1 cellular context compared by ENCODE assay signal in genomic region chr5:76958976-76959767, GRCh38.
TF ChIP-seq lines count a peak whose summit lies in the region.

No MANE protein-coding gene starts in this region.

TF ChIP-seq in K562, 482 proteins besides CTCF, POLR2A, EP300 and RAD21 (continued from another document and continues in another):
- TF ChIP-seq MBD1 (CRISPR knock-in tag; IDR thresholded peaks at IDR 0.05) (no peak), BHLHE40 (IDR thresholded peaks at IDR 0.05; ENCODE audit: low read length) (peak; percentile 73; the same call in 1 of the 2 replicates), PCBP1 (IDR thresholded peaks at IDR 0.05; ENCODE audit: low read depth, low read length, poor library complexity, severe bottlenecking) (no peak), DACH1 (IDR thresholded peaks at IDR 0.05; ENCODE audit: partially characterized antibody) (peak; percentile 34), STAT6 (CRISPR knock-in tag; IDR thresholded peaks at IDR 0.05) (no peak), KLF13 (tag; IDR thresholded peaks at IDR 0.05; ENCODE audit: borderline replicate concordance, low read depth) (no peak), CCAR2 (IDR thresholded peaks at IDR 0.05; ENCODE audit: low read depth, low read length) (no peak), USF1 (CRISPR knock-in tag; IDR thresholded peaks at IDR 0.05) (no peak), MAFG (tag; conservative IDR thresholded peaks at IDR 0.05) (peak; percentile 47), SAFB (IDR thresholded peaks at IDR 0.05; ENCODE audit: borderline replicate concordance, low read depth, low read length) (no peak), POU5F1 (IDR thresholded peaks at IDR 0.05; ENCODE audit: borderline replicate concordance, low read depth, low read length, partially characterized antibody) (no peak), SMAD4 (CRISPR knock-in tag; conservative IDR thresholded peaks at IDR 0.05) (no peak), CBFA2T3 (IDR thresholded peaks at IDR 0.05) (peak; percentile 42), CBX8 (IDR thresholded peaks at IDR 0.05; ENCODE audit: borderline replicate concordance, extremely low read depth, low read depth, low read length, poor library complexity, severe bottlenecking) (no peak), CHD1 (IDR thresholded peaks at IDR 0.05; ENCODE audit: low read length) (no peak), NFE2 (IDR thresholded peaks at IDR 0.05; ENCODE audit: low read depth) (peak; percentile 62), ZSCAN32 (CRISPR knock-in tag; IDR thresholded peaks at IDR 0.05) (no peak), CREB5 (CRISPR knock-in tag; IDR thresholded peaks at IDR 0.05) (no peak), ATF3 (IDR thresholded peaks at IDR 0.05) (peak; percentile 77), ATF3 (CRISPR knock-in tag; conservative IDR thresholded peaks at IDR 0.05) (no peak), PHTF2 (CRISPR knock-in tag; IDR thresholded peaks at IDR 0.05) (no peak), ZNF583 (CRISPR knock-in tag; IDR thresholded peaks at IDR 0.05) (no peak), RAD51 (IDR thresholded peaks at IDR 0.05; ENCODE audit: borderline replicate concordance, low read depth) (no peak), JUN (IDR thresholded peaks at IDR 0.05; ENCODE audit: borderline replicate concordance, low read depth, low read length) (peak; percentile 55; the same call in 1 of the 2 replicates), JUN (CRISPR knock-in tag; IDR thresholded peaks at IDR 0.05; ENCODE audit: borderline replicate concordance) (no peak), NR3C1 (CRISPR knock-in tag; IDR thresholded peaks at IDR 0.05) (no peak), FOS (IDR thresholded peaks at IDR 0.05; ENCODE audit: extremely low read depth, insufficient read length) (no peak), TEAD4 (IDR thresholded peaks at IDR 0.05; ENCODE audit: low read length) (0 out of 2 replicates have a peak, but pooled peaks have one; percentile 40), TEAD4 (CRISPR knock-in tag; IDR thresholded peaks at IDR 0.05; ENCODE audit: borderline replicate concordance) (no peak), GTF2E2 (tag; IDR thresholded peaks at IDR 0.05) (no peak), C11orf30 (IDR thresholded peaks at IDR 0.05; ENCODE audit: low read depth) (peak; percentile 69), SMAD2 (IDR thresholded peaks at IDR 0.05; ENCODE audit: low read depth, low read length) (no peak), JUND (IDR thresholded peaks at IDR 0.05; ENCODE audit: borderline replicate concordance, low read depth, low read length) (peak; percentile 78), JUND (tag; IDR thresholded peaks at IDR 0.05; ENCODE audit: borderline replicate concordance, low read depth, low read length) (peak; percentile 78), ARID1B (IDR thresholded peaks at IDR 0.05) (peak; percentile 57; the same call in 1 of the 2 replicates), FOSL1 (tag; conservative IDR thresholded peaks at IDR 0.05) (peak; percentile 88), RCOR1 (IDR thresholded peaks at IDR 0.05; ENCODE audit: borderline replicate concordance in 1 of 2, low read depth in 2 of 2, low read length in 2 of 2) (0 out of 4 replicates have a peak, but pooled peaks of 1 of the 2 experiments have one; percentile 49), ZBTB40 (IDR thresholded peaks at IDR 0.05) (no peak), ZBTB40 (CRISPR knock-in tag; IDR thresholded peaks at IDR 0.05) (no peak), ZBTB8A (IDR thresholded peaks at IDR 0.05; ENCODE audit: partially characterized antibody) (peak; percentile 27), ZNF316 (IDR thresholded peaks at IDR 0.05) (peak; percentile 68), KDM1A (IDR thresholded peaks at IDR 0.05) (peak; percentile 57 to 60; a peak in 3 of 4 replicates), FIP1L1 (IDR thresholded peaks at IDR 0.05; ENCODE audit: low read depth, low read length, poor library complexity, severe bottlenecking) (no peak), NCOR1 (IDR thresholded peaks at IDR 0.05) (peak; percentile 31; the same call in 1 of the 2 replicates), SMARCA4 (IDR thresholded peaks at IDR 0.05) (peak; percentile 73)
- TF ChIP-seq, protein P1, sequence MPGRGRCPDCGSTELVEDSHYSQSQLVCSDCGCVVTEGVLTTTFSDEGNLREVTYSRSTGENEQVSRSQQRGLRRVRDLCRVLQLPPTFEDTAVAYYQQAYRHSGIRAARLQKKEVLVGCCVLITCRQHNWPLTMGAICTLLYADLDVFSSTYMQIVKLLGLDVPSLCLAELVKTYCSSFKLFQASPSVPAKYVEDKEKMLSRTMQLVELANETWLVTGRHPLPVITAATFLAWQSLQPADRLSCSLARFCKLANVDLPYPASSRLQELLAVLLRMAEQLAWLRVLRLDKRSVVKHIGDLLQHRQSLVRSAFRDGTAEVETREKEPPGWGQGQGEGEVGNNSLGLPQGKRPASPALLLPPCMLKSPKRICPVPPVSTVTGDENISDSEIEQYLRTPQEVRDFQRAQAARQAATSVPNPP (IDR thresholded peaks at IDR 0.05; ENCODE audit: borderline replicate concordance, insufficient read depth, insufficient read length) = no peak
- TF ChIP-seq, protein P2, sequence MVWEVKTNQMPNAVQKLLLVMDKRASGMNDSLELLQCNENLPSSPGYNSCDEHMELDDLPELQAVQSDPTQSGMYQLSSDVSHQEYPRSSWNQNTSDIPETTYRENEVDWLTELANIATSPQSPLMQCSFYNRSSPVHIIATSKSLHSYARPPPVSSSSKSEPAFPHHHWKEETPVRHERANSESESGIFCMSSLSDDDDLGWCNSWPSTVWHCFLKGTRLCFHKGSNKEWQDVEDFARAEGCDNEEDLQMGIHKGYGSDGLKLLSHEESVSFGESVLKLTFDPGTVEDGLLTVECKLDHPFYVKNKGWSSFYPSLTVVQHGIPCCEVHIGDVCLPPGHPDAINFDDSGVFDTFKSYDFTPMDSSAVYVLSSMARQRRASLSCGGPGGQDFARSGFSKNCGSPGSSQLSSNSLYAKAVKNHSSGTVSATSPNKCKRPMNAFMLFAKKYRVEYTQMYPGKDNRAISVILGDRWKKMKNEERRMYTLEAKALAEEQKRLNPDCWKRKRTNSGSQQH (CRISPR knock-in tag; IDR thresholded peaks at IDR 0.05) = no peak
